ENCODE assay signal across 1 cellular context in genomic region chr9:37036237-37037136, GRCh38.
A peak's percentile ranks its signal among the peaks of the same experiment; 100 is the strongest.
TF ChIP-seq lines count a peak whose summit lies in the region.

No MANE protein-coding gene starts in this region.

TF ChIP-seq in GM12878, 131 proteins besides CTCF, POLR2A, EP300 and RAD21 (continued from another document and continues in another):
- TF ChIP-seq MXI1 (IDR thresholded peaks at IDR 0.05; ENCODE audit: low read depth, low read length) (peak; percentile 56; the same call in 1 of the 2 replicates), JUND (IDR thresholded peaks at IDR 0.05; ENCODE audit: low read depth, low read length) (no peak), ZNF592 (IDR thresholded peaks at IDR 0.05) (no peak), JUNB (IDR thresholded peaks at IDR 0.05) (no peak), MYC (IDR thresholded peaks at IDR 0.05; ENCODE audit: insufficient read depth, insufficient read length, insufficient replicate concordance, low read length, severe bottlenecking) (peak; percentile 7), ASH2L (IDR thresholded peaks at IDR 0.05; ENCODE audit: borderline replicate concordance, low read depth) (peak; percentile 78; the same call in 1 of the 2 replicates), IRF5 (IDR thresholded peaks at IDR 0.05; ENCODE audit: borderline replicate concordance) (no peak), SREBF2 (IDR thresholded peaks at IDR 0.05; ENCODE audit: low read length) (no peak), SUZ12 (IDR thresholded peaks at IDR 0.05; ENCODE audit: unreplicated experiment) (no peak), RUNX3 (IDR thresholded peaks at IDR 0.05; ENCODE audit: low read length) (no peak), SKIL (IDR thresholded peaks at IDR 0.05; ENCODE audit: low read depth, poor library complexity, severe bottlenecking) (no peak), POLR2AphosphoS2 (IDR thresholded peaks at IDR 0.05; ENCODE audit: low read depth, low read length) (0 out of 2 replicates have a peak, but pooled peaks have one; percentile 29), ETV6 (conservative IDR thresholded peaks at IDR 0.05 in 1 of 2, IDR thresholded peaks at IDR 0.05 in 1 of 2; ENCODE audit: borderline replicate concordance in 1 of 2, low read depth in 1 of 2) (0 out of 4 replicates have a peak, but pooled peaks of 1 of the 2 experiments have one; percentile 46), TCF7 (IDR thresholded peaks at IDR 0.05; ENCODE audit: borderline replicate concordance) (no peak), CBX5 (IDR thresholded peaks at IDR 0.05; ENCODE audit: low read depth) (no peak), YY1 (IDR thresholded peaks at IDR 0.05; ENCODE audit: low read depth, low read length) (peak; percentile 45; the same call in 1 of the 2 replicates), HDGF (IDR thresholded peaks at IDR 0.05) (no peak), IKZF2 (IDR thresholded peaks at IDR 0.05) (no peak; a peak in 1 of 4 replicates), PBX3 (IDR thresholded peaks at IDR 0.05; ENCODE audit: insufficient replicate concordance, low read depth, low read length) (no peak), USF1 (IDR thresholded peaks at IDR 0.05; ENCODE audit: borderline replicate concordance, extremely low read length, insufficient read depth, low read depth, low read length) (no peak), EZH2 (IDR thresholded peaks at IDR 0.05; ENCODE audit: borderline replicate concordance, control insufficient read depth, low read depth, low read length) (no peak), MEF2B (IDR thresholded peaks at IDR 0.05; ENCODE audit: partially characterized antibody, poor library complexity, severe bottlenecking) (no peak), BCLAF1 (IDR thresholded peaks at IDR 0.05) (no peak), CHD4 (IDR thresholded peaks at IDR 0.05) (no peak), NR2C1 (IDR thresholded peaks at IDR 0.05) (no peak), TAF1 (IDR thresholded peaks at IDR 0.05; ENCODE audit: borderline replicate concordance, low read depth, low read length) (no peak; the same call in 1 of the 2 replicates), SMC3 (IDR thresholded peaks at IDR 0.05; ENCODE audit: borderline replicate concordance, low read length) (no peak), KDM1A (IDR thresholded peaks at IDR 0.05; ENCODE audit: borderline replicate concordance) (no peak), REST (IDR thresholded peaks at IDR 0.05; ENCODE audit: low read depth, low read length) (no peak), POU2F2 (IDR thresholded peaks at IDR 0.05; ENCODE audit: borderline replicate concordance, low read depth, low read length) (peak; percentile 17; the same call in 1 of the 3 replicates), ZNF622 (IDR thresholded peaks at IDR 0.05) (no peak), BMI1 (IDR thresholded peaks at IDR 0.05; ENCODE audit: borderline replicate concordance) (no peak), GATAD2B (conservative IDR thresholded peaks at IDR 0.05; ENCODE audit: low read depth) (peak; percentile 40; the same call in 1 of the 2 replicates), ZNF687 (IDR thresholded peaks at IDR 0.05) (no peak; the same call in none of the 2 replicates), MAX (IDR thresholded peaks at IDR 0.05; ENCODE audit: low read depth, low read length) (no peak), YBX1 (IDR thresholded peaks at IDR 0.05) (no peak), DPF2 (IDR thresholded peaks at IDR 0.05) (0 out of 2 replicates have a peak, but pooled peaks have one; percentile 15)
